Comparison of ENCODE assay signal across 14 cellular contexts in the genomic region with DNA sequence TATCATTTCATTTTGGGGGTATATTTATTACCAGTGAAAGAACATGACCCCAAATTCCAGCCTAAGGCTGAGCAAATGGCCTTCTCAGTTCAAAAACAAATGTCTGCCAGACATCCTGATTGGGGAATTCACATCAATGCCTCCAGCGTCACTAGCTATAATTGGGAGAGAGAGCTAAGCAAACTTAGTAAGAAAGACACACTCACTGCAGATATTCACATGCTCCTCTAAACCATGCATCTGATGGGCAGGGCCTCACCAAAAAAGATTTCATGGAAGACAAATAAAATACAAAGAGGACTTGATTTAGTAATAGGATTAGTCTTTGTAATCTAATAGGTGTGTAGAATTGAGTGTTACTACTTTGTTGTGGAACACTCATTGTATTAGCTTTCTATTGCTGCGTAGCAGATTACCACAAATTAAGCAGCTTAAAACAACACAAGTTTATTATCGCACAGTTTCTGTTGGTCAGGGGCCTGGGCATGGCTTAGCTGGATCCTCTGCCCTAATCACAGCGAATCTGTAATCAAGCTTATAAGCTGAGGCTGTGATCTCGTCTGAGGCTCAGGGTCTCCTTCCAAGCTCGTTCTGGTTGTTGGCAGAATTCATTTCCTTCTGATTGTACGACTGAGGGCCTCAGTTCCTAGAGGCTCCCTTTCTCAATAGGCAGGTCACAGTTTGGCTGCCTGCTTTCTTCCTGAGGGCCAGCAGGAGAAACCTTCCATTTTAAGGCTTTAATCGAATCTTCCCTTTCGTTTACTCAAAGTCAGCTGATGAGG.
A peak's percentile ranks its signal among the peaks of the same experiment; 100 is the strongest.
DNase-seq lines count a peak whose midpoint lies in the region; ATAC-seq and TF ChIP-seq lines count a peak whose summit lies in the region.
"Had no signal": no experiment of that assay in that cellular context is flagged by ENCODE, and none has a peak within 500 bp of the region (broad histone marks: within the 10 kb centered on the region; RNA-seq: fewer than 3 reads in every experiment).

No MANE protein-coding gene starts in this region.

- no peak overlapping the region for H2BK15ac ChIP-seq in mesendoderm (replicated peaks; ENCODE audit: low read depth)

- intact Hi-C loops in esophagus squamous epithelium (cut with DNase I) = no loop called here
- intact Hi-C loops in CD4-positive, alpha-beta T cell (cut with DNase I, micrococcal nuclease) = no loop called here

- H2BK5ac ChIP-seq in mesendoderm (ENCODE audit: low read length) = no peak overlapping the region

- H3K27me3 Mint-ChIP-seq in CD4-positive, alpha-beta T cell = no peaks in the 10 kb centered on the region
- H3K27me3 Mint-ChIP-seq: stimulated activated memory B cell treated with anti-CD40 and anti-IgM and Interleukin-4, amounts not matched to agents 10 μg/mL and 1 μg/mL and 100 μg/mL, for 72 hours had no signal

- ATAC-seq in HG03039 (IDR thresholded peaks at IDR 0.05; ENCODE audit: unreplicated experiment) = no peak
- ATAC-seq in CD4-positive, alpha-beta T cell (ENCODE audit: poor library complexity) = no peak
- ATAC-seq: stimulated activated memory B cell treated with anti-CD40 and anti-IgM and Interleukin-4, amounts not matched to agents 10 μg/mL and 1 μg/mL and 100 μg/mL, for 72 hours had no signal

- H3K27me3 ChIP-seq in esophagus squamous epithelium (no peaks in the 10 kb centered on the region), muscle layer of duodenum (ENCODE audit: low read depth, low read length) (no peaks in the 10 kb centered on the region), stomach smooth muscle (ENCODE audit: control insufficient read depth in 1 of 2, insufficient read depth in 2 of 2, low read length in 2 of 2) (no peaks in the 10 kb centered on the region), BE2C (no peaks in the 10 kb centered on the region), mesendoderm (ENCODE audit: insufficient read depth, low read length, poor library complexity) (no peaks in the 10 kb centered on the region)
- no peaks in the 10 kb centered on the region for H3K27me3 ChIP-seq in CD4-positive, alpha-beta T cell (ENCODE audit: control insufficient read depth, insufficient read depth, low read length)

- H3K4me3 ChIP-seq in esophagus squamous epithelium (no peak overlapping the region), muscle layer of duodenum (ENCODE audit: low read depth in 1 of 2, low read length in 2 of 2) (peak overlapping the region in 1 of 2 donors; percentile 2), stomach smooth muscle (ENCODE audit: low read length in 2 of 2) (peak overlapping the region in 1 of 2 donors; percentile 35), BE2C (ENCODE audit: low read depth, low read length) (no peak overlapping the region), mesendoderm (ENCODE audit: low read length) (no peak overlapping the region)

- peak overlapping the region; percentile 7 to 29 for H3K9ac ChIP-seq in stomach smooth muscle (ENCODE audit: low read length in 2 of 2)
- H3K9ac ChIP-seq in mesendoderm (ENCODE audit: low read length) = no peak overlapping the region

- no peak overlapping the region for H3K4me2 ChIP-seq in mesendoderm (ENCODE audit: low read length)

- H3K23ac ChIP-seq in mesendoderm (ENCODE audit: low read length) = no peak overlapping the region

- no peaks in the 10 kb centered on the region for H3K9me3 Mint-ChIP-seq in CD4-positive, alpha-beta T cell
- H3K9me3 Mint-ChIP-seq: activated naive CD8-positive, alpha-beta T cell treated with anti-CD3 and anti-CD28 coated beads for 36 hours; stimulated activated memory B cell treated with anti-CD40 and anti-IgM and Interleukin-4, amounts not matched to agents 10 μg/mL and 1 μg/mL and 100 μg/mL, for 72 hours had no signal

- no peaks in the 10 kb centered on the region for H3K36me3 Mint-ChIP-seq in CD4-positive, alpha-beta T cell (ENCODE audit: low read depth)
- H3K36me3 Mint-ChIP-seq: activated naive CD8-positive, alpha-beta T cell treated with anti-CD3 and anti-CD28 coated beads for 36 hours; stimulated activated memory B cell treated with anti-CD40 and anti-IgM and Interleukin-4, amounts not matched to agents 10 μg/mL and 1 μg/mL and 100 μg/mL, for 72 hours had no signal

- no peak overlapping the region for H3K18ac ChIP-seq in mesendoderm (ENCODE audit: low read length)

- H4K5ac ChIP-seq in mesendoderm (ENCODE audit: low read length) = no peak overlapping the region

- H3K56ac ChIP-seq in mesendoderm (ENCODE audit: low read length) = no peak overlapping the region

- no peaks in the 10 kb centered on the region for H3K79me1 ChIP-seq in mesendoderm (ENCODE audit: low read length)

- H4K8ac ChIP-seq in mesendoderm (ENCODE audit: low read depth, low read length) = no peak overlapping the region

- WGBS in esophagus squamous epithelium, 2 donors = 57 to 64% methylated on average over 9 of the region's 9 CpGs
- no CpG with 5 or more reads among the region's 9 CpGs for WGBS in mesendoderm (ENCODE audit: extremely low coverage, insufficient coverage, low lambda C conversion rate)

- CTCF ChIA-PET in CD4-positive, alpha-beta T cell (lab: Charles Lee) = interaction anchor here (1.8 kb wide), 1 partner anchor 15 kb away, joined by 4 read pairs; no protein-coding TSS in a partner anchor

- TF ChIP-seq POLR2A in esophagus squamous epithelium (IDR thresholded peaks at IDR 0.05) = no peak

- H3K36me3 ChIP-seq in esophagus squamous epithelium = peaks cover 0 to 34% (median 4%) of the 10 kb centered on the region in 3 donors
- peaks cover 12 to 17% of the 10 kb centered on the region in 2 donors for H3K36me3 ChIP-seq in muscle layer of duodenum (ENCODE audit: control insufficient read depth in 1 of 2, insufficient read depth in 2 of 2, low read length in 2 of 2)
- peaks cover 10 to 13% of the 10 kb centered on the region in 2 donors for H3K36me3 ChIP-seq in stomach smooth muscle (ENCODE audit: control insufficient read depth in 2 of 2, insufficient read depth in 2 of 2, low read length in 2 of 2)
- no peaks in the 10 kb centered on the region for H3K36me3 ChIP-seq in BE2C
- no peaks in the 10 kb centered on the region for H3K36me3 ChIP-seq in mesendoderm (ENCODE audit: control insufficient read depth, insufficient read depth, low read length)

- H3K4me1 Mint-ChIP-seq in CD4-positive, alpha-beta T cell (ENCODE audit: low read depth) = no peaks in the 10 kb centered on the region
- H3K4me1 Mint-ChIP-seq: activated naive CD8-positive, alpha-beta T cell treated with anti-CD3 and anti-CD28 coated beads for 36 hours had no signal

- no peak for TF ChIP-seq CTCF in esophagus squamous epithelium (IDR thresholded peaks at IDR 0.05)
- TF ChIP-seq CTCF in BE2C (IDR thresholded peaks at IDR 0.05; ENCODE audit: low read depth, low read length) = no peak
- no peak for TF ChIP-seq CTCF in CD4-positive, alpha-beta T cell (IDR thresholded peaks at IDR 0.05)

- H3K27ac Mint-ChIP-seq in CD4-positive, alpha-beta T cell = no peak overlapping the region
- H3K27ac Mint-ChIP-seq: activated naive CD8-positive, alpha-beta T cell treated with anti-CD3 and anti-CD28 coated beads for 36 hours; stimulated activated memory B cell treated with anti-CD40 and anti-IgM and Interleukin-4, amounts not matched to agents 10 μg/mL and 1 μg/mL and 100 μg/mL, for 72 hours had no signal

- H3K4me1 ChIP-seq in esophagus squamous epithelium = peaks cover 0 to 46% (median 4%) of the 10 kb centered on the region in 3 donors
- H3K4me1 ChIP-seq in muscle layer of duodenum (ENCODE audit: control insufficient read depth in 1 of 2, insufficient read depth in 2 of 2, low read length in 2 of 2) = peaks cover 13 to 14% of the 10 kb centered on the region in 2 donors
- peaks cover 28% of the 10 kb centered on the region for H3K4me1 ChIP-seq in stomach smooth muscle (ENCODE audit: control insufficient read depth, insufficient read depth, low read length)
- no peaks in the 10 kb centered on the region for H3K4me1 ChIP-seq in BE2C
- H3K4me1 ChIP-seq in mesendoderm (ENCODE audit: control insufficient read depth, low read depth, low read length) = peaks cover 2% of the 10 kb centered on the region

- H3K27ac ChIP-seq in esophagus squamous epithelium (peak overlapping the region; percentile 44 to 73 (median 64)), muscle layer of duodenum (ENCODE audit: low read length) (peak overlapping the region; percentile 11), stomach smooth muscle (ENCODE audit: low read length) (peak overlapping the region; percentile 77), mesendoderm (ENCODE audit: low read depth, low read length) (no peak overlapping the region)
- H3K27ac ChIP-seq in CD4-positive, alpha-beta T cell (ENCODE audit: low read depth, low read length) = no peak overlapping the region

- H3K4me3 Mint-ChIP-seq in CD4-positive, alpha-beta T cell = no peak overlapping the region
- H3K4me3 Mint-ChIP-seq: activated naive CD8-positive, alpha-beta T cell treated with anti-CD3 and anti-CD28 coated beads for 36 hours; stimulated activated memory B cell treated with anti-CD40 and anti-IgM and Interleukin-4, amounts not matched to agents 10 μg/mL and 1 μg/mL and 100 μg/mL, for 72 hours had no signal

- H3K9me3 ChIP-seq in esophagus squamous epithelium (no peaks in the 10 kb centered on the region), muscle layer of duodenum (ENCODE audit: control insufficient read depth in 1 of 2, low read length in 2 of 2) (no peaks in the 10 kb centered on the region), stomach smooth muscle (ENCODE audit: control insufficient read depth in 2 of 2, low read length in 2 of 2) (no peaks in the 10 kb centered on the region), BE2C (no peaks in the 10 kb centered on the region)
- H3K9me3 ChIP-seq in CD4-positive, alpha-beta T cell (ENCODE audit: control insufficient read depth, low read length) = no peaks in the 10 kb centered on the region

- DNase-seq in NCI-H82 (lab: John Stamatoyannopoulos, UW) (peak; percentile 98), esophagus squamous epithelium (lab: John Stamatoyannopoulos, UW) (no peak), BE2C (no peak), mesendoderm (no peak)
- DNase-seq in CD4-positive, alpha-beta T cell = no peak
- DNase-seq: activated naive CD8-positive, alpha-beta T cell treated with anti-CD3 and anti-CD28 coated beads for 36 hours; activated T-cell treated with anti-CD3 and anti-CD28 coated beads, Interleukin-2, amount 50 U/mL, for 1 hour; central memory CD4-positive, alpha-beta T cell; effector CD8-positive, alpha-beta T cell; NCI-H1694 treated with DMSO at 0.1 percent for 48 hours had no signal

- no peak overlapping the region for H2AK5ac ChIP-seq in mesendoderm (ENCODE audit: low read length)

- POLR2A ChIA-PET in CD4-positive, alpha-beta T cell (lab: Charles Lee) = no interaction called here

- no peak overlapping the region for H3K4ac ChIP-seq in mesendoderm (ENCODE audit: low read depth, low read length)

- H2BK120ac ChIP-seq in mesendoderm (ENCODE audit: low read depth, low read length) = no peak overlapping the region

- no peaks in the 10 kb centered on the region for H3K79me2 ChIP-seq in mesendoderm (ENCODE audit: control insufficient read depth, insufficient read depth, low read length)

Comparison
In these comparisons a context has a peak if more than half of its experiments do, and no peak if none do; other contexts are left out.
1. H3K27ac ChIP-seq: peak in esophagus squamous epithelium (4 of 4), muscle layer of duodenum (single experiment) and stomach smooth muscle (single experiment); none in CD4-positive, alpha-beta T cell (single experiment) and mesendoderm (single experiment).